27 cellular contexts compared by ENCODE assay signal in genomic region chr4:90081432-90082195, GRCh38. TPM values are rescaled to one million over a fixed set of nuclear protein-coding genes. Genes with fewer than 3 reads are reported as not detected.
DNase-seq lines count a peak whose midpoint lies in the region; ATAC-seq and TF ChIP-seq lines count a peak whose summit lies in the region.
"Had no signal": no experiment of that assay in that cellular context is flagged by ENCODE, and none has a peak within 500 bp of the region (broad histone marks: within the 10 kb centered on the region; RNA-seq: fewer than 3 reads in every experiment).

No MANE protein-coding gene starts in this region.

- DNase-seq in Karpas-422 (peak; percentile 72), NCI-H510A treated with DMSO at 0.1 percent for 48 hours (lab: John Stamatoyannopoulos, UW) (peak; percentile 22), NCI-H524 (lab: John Stamatoyannopoulos, UW) (no peak), left ventricle myocardium superior (no peak), NCI-H1092 treated with DMSO at 0.1 percent for 48 hours (lab: John Stamatoyannopoulos, UW) (no peak)
- DNase-seq: C1 segment of cervical spinal cord; Caco-2; CD8-positive, alpha-beta T cell; DMS79 treated with DMSO at 0.1 percent for 48 hours; GF-D8; GM23248; HCEC 1CT; NCI-H1048; NCI-H1436; NCI-H187; NCI-H2227 treated with DMSO at 0.1 percent for 48 hours; SHP77; T-cell had no signal

- ATAC-seq in GM21619 (IDR thresholded peaks at IDR 0.05; ENCODE audit: unreplicated experiment) (no peak), left ventricle myocardium superior (no peak)
- ATAC-seq: CD8-positive, alpha-beta T cell; Panc1; T-cell had no signal

- no peaks in the 10 kb centered on the region for H3K9me3 Mint-ChIP-seq in nephron
- H3K9me3 Mint-ChIP-seq: CD8-positive, alpha-beta T cell; IgD-negative memory B cell; T-cell had no signal

- H3K4me1 ChIP-seq in Karpas-422 (ENCODE audit: low read length) = peaks cover 85% of the 10 kb centered on the region
- H3K4me1 ChIP-seq: Caco-2 had no signal

- H3K27me3 Mint-ChIP-seq in nephron (ENCODE audit: low read depth) = no peaks in the 10 kb centered on the region
- H3K27me3 Mint-ChIP-seq: IgD-negative memory B cell, T-cell had no signal

- no peaks in the 10 kb centered on the region for H3K4me1 Mint-ChIP-seq in nephron
- H3K4me1 Mint-ChIP-seq: T-cell had no signal

- no peaks in the 10 kb centered on the region for H3K9me3 ChIP-seq in Karpas-422 (ENCODE audit: low read length)
- H3K9me3 ChIP-seq: Caco-2 had no signal

- no peaks in the 10 kb centered on the region for H3K36me3 Mint-ChIP-seq in nephron (ENCODE audit: low read depth)
- H3K36me3 Mint-ChIP-seq: CD8-positive, alpha-beta T cell; T-cell had no signal

- no peak overlapping the region for H3K4me3 Mint-ChIP-seq in nephron
- H3K4me3 Mint-ChIP-seq: CD8-positive, alpha-beta T cell; IgD-negative memory B cell; T-cell had no signal

- WGBS in adipose tissue, 3 donors = 67 to 85% (median 81%) methylated on average over 8 of the region's 8 CpGs

- no peaks in the 10 kb centered on the region for H3K36me3 ChIP-seq in Karpas-422 (ENCODE audit: insufficient read depth, low read length)

- intact Hi-C loops in left ventricle myocardium superior (cut with micrococcal nuclease) = no loop called here

- TF ChIP-seq CTCF in nephron (IDR thresholded peaks at IDR 0.05; ENCODE audit: unreplicated experiment in 3 of 3) = no peak

- no peaks in the 10 kb centered on the region for H3K9me2 ChIP-seq in Karpas-422 (replicated peaks; ENCODE audit: insufficient read depth, low read length)

- peak overlapping the region; percentile 58 for H3K4me3 ChIP-seq in Karpas-422 (ENCODE audit: low read length)
- H3K4me3 ChIP-seq: GM23248 had no signal

- H3K27ac ChIP-seq in Karpas-422 (ENCODE audit: low read length) (peak overlapping the region; percentile 99), adipose tissue (ENCODE audit: low read depth, low read length) (peak overlapping the region; percentile 55)
- H3K27ac ChIP-seq: GM23248, KMS-11, RWPE1 had no signal

- H3K27me3 ChIP-seq in Karpas-422 (ENCODE audit: low read length) = no peaks in the 10 kb centered on the region

- peak overlapping the region; percentile 34 to 82 (median 50) for H3K27ac Mint-ChIP-seq in nephron
- H3K27ac Mint-ChIP-seq: CD8-positive, alpha-beta T cell; IgD-negative memory B cell; T-cell had no signal

- H3K9ac ChIP-seq in Karpas-422 (ENCODE audit: low read length) = peak overlapping the region; percentile 59
- H3K9ac ChIP-seq: GM23248, KMS-11 had no signal

- no peaks in the 10 kb centered on the region for H3K79me2 ChIP-seq in Karpas-422 (ENCODE audit: low read length)

- no peaks in the 10 kb centered on the region for H4K20me1 ChIP-seq in Karpas-422 (ENCODE audit: insufficient read depth, low read depth, low read length)

- peak overlapping the region; percentile 90 for H3K4me2 ChIP-seq in Karpas-422 (ENCODE audit: low read depth, low read length, poor library complexity, severe bottlenecking)

- H2AFZ ChIP-seq in Karpas-422 (ENCODE audit: low read length) = peak overlapping the region; percentile 30; the same call in 1 of the 2 replicates
- H2AFZ ChIP-seq: GM23248 had no signal

RNA-seq across cellular contexts. Expression of gene CCSER1, which starts 45.6 kb away (rescaled TPM):
- 0.87 and 3.6 TPM in 2 replicates for total RNA-seq in Karpas-422 (2014; rRNA removed; shearing (Covaris generic); ENCODE audit: low replicate concordance)
- polyA plus RNA-seq in adipose tissue = 1 to 10 TPM in 1 of 3 donors, under 1 TPM in 1, not detected in 1; 0.87 to 1.2 TPM
- 13.3 TPM for total RNA-seq in left ventricle myocardium superior
- total RNA-seq: A673, GM23248, OCI-LY7 had no signal
- polyA plus RNA-seq: GM23248 had no signal

Comparison
In these comparisons a context has a peak if more than half of its experiments do, and no peak if none do; other contexts are left out.
1. DNase-seq: peak in Karpas-422 (single experiment) and NCI-H510A treated with DMSO at 0.1 percent for 48 hours (single experiment); none in NCI-H524 (0 of 2), left ventricle myocardium superior (single experiment) and NCI-H1092 treated with DMSO at 0.1 percent for 48 hours (single experiment).